17 cellular contexts compared by ENCODE assay signal in genomic region chr12:106461730-106462129, GRCh38.
"Had no signal": no experiment of that assay in that cellular context is flagged by ENCODE, and none has a peak within 500 bp of the region (broad histone marks: within the 10 kb centered on the region; RNA-seq: fewer than 3 reads in every experiment).

No MANE protein-coding gene starts in this region.

- ATAC-seq: esophagus mucosa, left lung, lower lobe of right lung had no signal

- H3K9me3 ChIP-seq: lower lobe of right lung, sigmoid colon, tibial artery, upper lobe of left lung, vagina had no signal

- H3K27ac Mint-ChIP-seq: memory B cell, mesothelial cell of epicardium, nephron had no signal

- H3K27me3 ChIP-seq: dorsolateral prefrontal cortex, left lung, sigmoid colon, tibial artery, upper lobe of left lung, vagina had no signal

- H3K27ac ChIP-seq: dorsolateral prefrontal cortex, left lung, lower lobe of right lung, sigmoid colon, skin epidermis, tibial artery, upper lobe of left lung, vagina had no signal

- DNase-seq: cortex of kidney; dorsolateral prefrontal cortex; effector CD8-positive, alpha-beta T cell; islet precursor cell; left lung; lower lobe of right lung; sigmoid colon; stimulated activated CD4-positive, alpha-beta T cell treated with anti-CD3 and anti-CD28 coated beads, Interleukin-12 subunit alpha, Interleukin-12 subunit beta, amount 100 ng/mL, for 4 hours; stimulated activated naive CD4-positive, alpha-beta T cell treated with Interleukin-2 at 50 U/mL for 16 hours; tibial artery; upper lobe of left lung had no signal

- H3K4me3 Mint-ChIP-seq: memory B cell, mesothelial cell of epicardium, nephron had no signal

- H3K4me3 ChIP-seq: dorsolateral prefrontal cortex, left lung, lower lobe of right lung, sigmoid colon, skin epidermis, tibial artery, upper lobe of left lung, vagina had no signal

- H3K9me3 Mint-ChIP-seq: memory B cell had no signal

- H3K27me3 Mint-ChIP-seq: memory B cell had no signal

- H3K4me1 Mint-ChIP-seq: memory B cell, mesothelial cell of epicardium, nephron had no signal

- H3K4me1 ChIP-seq: left lung, lower lobe of right lung, sigmoid colon, tibial artery, upper lobe of left lung, vagina had no signal
